Comparison of ENCODE assay signal across 1 cellular context in genomic region chr7:135933509-135934188, GRCh38.
TF ChIP-seq lines count a peak whose summit lies in the region.

No MANE protein-coding gene starts in this region.

TF ChIP-seq in HepG2, 621 proteins besides CTCF, POLR2A, EP300 and RAD21 (continued from another document):
- TF ChIP-seq CSRNP2 (CRISPR knock-in tag; conservative IDR thresholded peaks at IDR 0.05; ENCODE audit: low read depth), result no peak
